Comparison of ENCODE assay signal across 9 cellular contexts in genomic region chr6:16712931-16713484, GRCh38. TPM values are rescaled to one million over a fixed set of nuclear protein-coding genes. Genes with fewer than 3 reads are reported as not detected.
DNase-seq lines count a peak whose midpoint lies in the region; ATAC-seq and TF ChIP-seq lines count a peak whose summit lies in the region.
"Had no signal": no experiment of that assay in that cellular context is flagged by ENCODE, and none has a peak within 500 bp of the region (broad histone marks: within the 10 kb centered on the region; RNA-seq: fewer than 3 reads in every experiment).

No MANE protein-coding gene starts in this region.

- peak overlapping the region; percentile 68 for H3K4me3 Mint-ChIP-seq in activated CD8-positive, alpha-beta T cell treated with anti-CD3 and anti-CD28 coated beads for 36 hours

- TF ChIP-seq CTCF in activated CD8-positive, alpha-beta T cell treated with anti-CD3 and anti-CD28 coated beads for 36 hours (IDR thresholded peaks at IDR 0.05): peak; percentile 44
- TF ChIP-seq CTCF in foreskin fibroblast (IDR thresholded peaks at IDR 0.05; ENCODE audit: low read depth, low read length): peak; percentile 43

- DNase-seq in CD1c-positive myeloid dendritic cell (ENCODE audit: extremely low spot score) (peak; percentile 96), LoVo (ENCODE audit: low spot score) (peak; percentile 86), foreskin fibroblast (peak; percentile 87 to 92), posterior vena cava (ENCODE audit: low spot score) (peak; percentile 86), NCI-H2081 treated with DMSO at 0.1 percent for 48 hours (lab: John Stamatoyannopoulos, UW) (no peak)
- DNase-seq in activated CD8-positive, alpha-beta T cell treated with anti-CD3 and anti-CD28 coated beads for 36 hours: peak; percentile 47

- POLR2A ChIA-PET in activated CD8-positive, alpha-beta T cell treated with anti-CD3 and anti-CD28 coated beads for 36 hours (lab: Charles Lee): interaction anchor here (0.6 to 3.7 kb wide), 15 partner anchors 9 to 201 kb away, joined by 3 to 18 read pairs (median 4); partner anchors contain the start of gene ATXN1

- intact Hi-C loops in activated CD8-positive, alpha-beta T cell treated with anti-CD3 and anti-CD28 coated beads for 36 hours (cut with micrococcal nuclease): loop anchor here (2.0 to 5.0 kb wide), 2 partner anchors 14 to 49 kb away; partner anchors contain the start of gene ATXN1
- intact Hi-C loops in posterior vena cava (cut with DNase I): no loop called here

- peaks cover 22% of the 10 kb centered on the region for H3K36me3 Mint-ChIP-seq in activated CD8-positive, alpha-beta T cell treated with anti-CD3 and anti-CD28 coated beads for 36 hours (ENCODE audit: low read depth)

- CTCF ChIA-PET in activated CD8-positive, alpha-beta T cell treated with anti-CD3 and anti-CD28 coated beads for 36 hours (lab: Charles Lee): interaction anchor here (0.9 to 2.3 kb wide), 13 partner anchors 9 to 51 kb away, joined by 3 to 8 read pairs (median 5); partner anchors contain the start of gene ATXN1

- H3K9me3 Mint-ChIP-seq in activated CD8-positive, alpha-beta T cell treated with anti-CD3 and anti-CD28 coated beads for 36 hours: no peaks in the 10 kb centered on the region

- ATAC-seq in GM19351 (IDR thresholded peaks at IDR 0.05; ENCODE audit: unreplicated experiment) (peak; percentile 59), HG02571 (IDR thresholded peaks at IDR 0.05; ENCODE audit: unreplicated experiment) (no peak)
- ATAC-seq in activated CD8-positive, alpha-beta T cell treated with anti-CD3 and anti-CD28 coated beads for 36 hours: peak; percentile 37

- peak overlapping the region in 1 of 2 donors; percentile 16 for H3K4me3 ChIP-seq in foreskin fibroblast (ENCODE audit: low read depth in 1 of 2, low read length in 2 of 2)
- H3K4me3 ChIP-seq: SJCRH30 had no signal

- peak overlapping the region; percentile 92 for H3K27ac Mint-ChIP-seq in activated CD8-positive, alpha-beta T cell treated with anti-CD3 and anti-CD28 coated beads for 36 hours

- no peaks in the 10 kb centered on the region for H3K27me3 Mint-ChIP-seq in activated CD8-positive, alpha-beta T cell treated with anti-CD3 and anti-CD28 coated beads for 36 hours

- H3K4me1 Mint-ChIP-seq in activated CD8-positive, alpha-beta T cell treated with anti-CD3 and anti-CD28 coated beads for 36 hours (ENCODE audit: low read depth): peaks cover 62% of the 10 kb centered on the region

RNA-seq across cellular contexts. Expression of gene ATXN1, which starts 48.3 kb away (rescaled TPM):
- total RNA-seq in activated CD8-positive, alpha-beta T cell treated with anti-CD3 and anti-CD28 coated beads for 36 hours: 10 to 100 TPM; 35.4 to 40.8 TPM
- total RNA-seq in posterior vena cava: 10 to 100 TPM; 63.1 to 72.2 TPM
